ENCODE assay signal across 31 cellular contexts in genomic region chr6:54273214-54273820, GRCh38. TPM values are rescaled to one million over a fixed set of nuclear protein-coding genes. Genes with fewer than 3 reads are reported as not detected.
"Had no signal": no experiment of that assay in that cellular context is flagged by ENCODE, and none has a peak within 500 bp of the region (broad histone marks: within the 10 kb centered on the region; RNA-seq: fewer than 3 reads in every experiment).

No MANE protein-coding gene starts in this region.

- DNase-seq: dorsolateral prefrontal cortex; effector CD4-positive, alpha-beta T cell; foreskin fibroblast; heart right ventricle; hippocampal formation; left colon; natural killer cell; pancreas; sigmoid colon; stimulated activated CD4-positive, alpha-beta T cell treated with anti-CD3 and anti-CD28 coated beads, Interleukin-2, amount 100 ng/mL, for 24 hours; stimulated activated CD4-positive, alpha-beta T cell treated with anti-CD3 and anti-CD28 coated beads, Interleukin-4, amount 100 ng/mL, for 24 hours; stimulated activated naive CD4-positive, alpha-beta T cell treated with Interleukin-2 at 50 U/mL for 16 hours; stomach; thyroid gland; trophoblast cell had no signal

- H3K36me3 ChIP-seq: gastroesophageal sphincter, heart right ventricle, neutrophil, pancreas, sigmoid colon, stomach, thyroid gland, vagina had no signal

- H3K36me3 Mint-ChIP-seq: memory B cell; natural killer cell; stimulated activated effector memory CD8-positive, alpha-beta T cell treated with anti-CD3 and anti-CD28 coated beads, Interleukin-12 subunit alpha, Interleukin-12 subunit beta, amount 100 ng/mL, for 72 hours had no signal

- FAIRE-seq: colon, islet of Langerhans, pancreas had no signal

- H3K9me3 ChIP-seq: gastroesophageal sphincter, heart right ventricle, neutrophil, pancreas, sigmoid colon, stomach, thyroid gland, vagina had no signal

- H3K4me3 Mint-ChIP-seq: memory B cell; natural killer cell; stimulated activated effector memory CD8-positive, alpha-beta T cell treated with anti-CD3 and anti-CD28 coated beads, Interleukin-12 subunit alpha, Interleukin-12 subunit beta, amount 100 ng/mL, for 72 hours had no signal

- H3K27me3 ChIP-seq: gastroesophageal sphincter, heart right ventricle, neutrophil, pancreas, sigmoid colon, stomach, thyroid gland, vagina had no signal

- H3K27ac ChIP-seq: dorsolateral prefrontal cortex, epithelial cell of prostate, gastroesophageal sphincter, heart right ventricle, neutrophil, pancreas, sigmoid colon, stomach, thyroid gland, vagina had no signal

- H3K27ac Mint-ChIP-seq: memory B cell; natural killer cell; stimulated activated effector memory CD8-positive, alpha-beta T cell treated with anti-CD3 and anti-CD28 coated beads, Interleukin-12 subunit alpha, Interleukin-12 subunit beta, amount 100 ng/mL, for 72 hours had no signal

- ATAC-seq: esophagus mucosa; gastroesophageal sphincter; left colon; natural killer cell; pancreas; stimulated activated effector memory CD8-positive, alpha-beta T cell treated with anti-CD3 and anti-CD28 coated beads, Interleukin-12 subunit alpha, Interleukin-12 subunit beta, amount 100 ng/mL, for 72 hours had no signal

- H3K4me1 ChIP-seq: gastroesophageal sphincter, heart right ventricle, pancreas, sigmoid colon, stomach, thyroid gland, vagina had no signal

- H3K4me3 ChIP-seq: dorsolateral prefrontal cortex, gastroesophageal sphincter, heart right ventricle, lung, pancreas, sigmoid colon, stomach, thyroid gland, vagina had no signal

- H3K4me1 Mint-ChIP-seq: memory B cell; natural killer cell; stimulated activated effector memory CD8-positive, alpha-beta T cell treated with anti-CD3 and anti-CD28 coated beads, Interleukin-12 subunit alpha, Interleukin-12 subunit beta, amount 100 ng/mL, for 72 hours had no signal

RNA-seq across cellular contexts. Expression of gene TINAG, which starts 34.9 kb away (rescaled TPM):
- total RNA-seq: esophagus mucosa, gastroesophageal sphincter, liver, lung, mononuclear cell, natural killer cell, omental fat pad, pancreas, posterior vena cava, sigmoid colon, subcutaneous adipose tissue, thyroid gland, ureter, vagina had no signal
- polyA plus RNA-seq: liver, lung, pancreas, stomach had no signal
